Comparison of ENCODE assay signal across 17 cellular contexts in genomic region chr2:20314562-20315521, GRCh38. TPM values are rescaled to one million over a fixed set of nuclear protein-coding genes. Genes with fewer than 3 reads are reported as not detected.
DNase-seq lines count a peak whose midpoint lies in the region; ATAC-seq, FAIRE-seq and TF ChIP-seq lines count a peak whose summit lies in the region.
"Had no signal": no experiment of that assay in that cellular context is flagged by ENCODE, and none has a peak within 500 bp of the region (broad histone marks: within the 10 kb centered on the region; RNA-seq: fewer than 3 reads in every experiment).

No MANE protein-coding gene starts in this region.

- intact Hi-C loops in activated naive CD4-positive, alpha-beta T cell treated with anti-CD3 and anti-CD28 coated beads for 36 hours (cut with micrococcal nuclease), result loop anchor here (5.0 kb wide), 1 partner anchor 43 kb away; no protein-coding TSS in a partner anchor
- intact Hi-C loops in endothelial cell of umbilical vein (cut with micrococcal nuclease), result no loop called here

- peak overlapping the region; percentile 17 for H3K27ac ChIP-seq in RWPE2 (ENCODE audit: poor library complexity, severe bottlenecking)
- H3K27ac ChIP-seq in endothelial cell of umbilical vein (ENCODE audit: insufficient read depth, low read depth, low read length), result peak overlapping the region; percentile 84
- H3K27ac ChIP-seq: KMS-11, uterus had no signal

- no peaks in the 10 kb centered on the region for H3K9me1 ChIP-seq in endothelial cell of umbilical vein (replicated peaks; ENCODE audit: control insufficient read depth, extremely low read depth, insufficient read depth, low read length)

- H4K20me1 ChIP-seq in endothelial cell of umbilical vein (replicated peaks; ENCODE audit: control insufficient read depth, extremely low read depth, insufficient read depth, low read length), result peaks cover 3% of the 10 kb centered on the region

- H3K27me3 Mint-ChIP-seq in activated naive CD4-positive, alpha-beta T cell treated with anti-CD3 and anti-CD28 coated beads for 36 hours (ENCODE audit: low read depth), result no peaks in the 10 kb centered on the region
- H3K27me3 Mint-ChIP-seq: CD4-positive, alpha-beta memory T cell had no signal

- H3K79me2 ChIP-seq in endothelial cell of umbilical vein (ENCODE audit: control insufficient read depth, insufficient read depth, low read length), result peaks cover 55% of the 10 kb centered on the region

- H3K27ac Mint-ChIP-seq in activated naive CD4-positive, alpha-beta T cell treated with anti-CD3 and anti-CD28 coated beads for 36 hours, result peak overlapping the region; percentile 46

- H3K4me3 Mint-ChIP-seq in activated naive CD4-positive, alpha-beta T cell treated with anti-CD3 and anti-CD28 coated beads for 36 hours, result no peak overlapping the region
- H3K4me3 Mint-ChIP-seq: CD4-positive, alpha-beta memory T cell had no signal

- H3K36me3 ChIP-seq in RWPE2 (ENCODE audit: low read depth) (peaks cover 95% of the 10 kb centered on the region), endothelial cell of umbilical vein (ENCODE audit: control insufficient read depth in 2 of 2, extremely low read depth in 1 of 2, insufficient read depth in 2 of 2, low read length in 2 of 2) (peaks cover 1 to 18% of the 10 kb centered on the region in 2 experiments)
- H3K36me3 ChIP-seq: uterus had no signal

- dilution Hi-C loops in endothelial cell of umbilical vein (cut with MboI; ENCODE audit: extremely low pct_ligation_motif_present, low sequenced_read_pairs), result no loop called here

- no peak for TF ChIP-seq POLR2A in endothelial cell of umbilical vein (IDR thresholded peaks at IDR 0.05; ENCODE audit: low read depth, low read length)

- H3K4me1 Mint-ChIP-seq in activated naive CD4-positive, alpha-beta T cell treated with anti-CD3 and anti-CD28 coated beads for 36 hours (ENCODE audit: low read depth), result peaks cover 37% of the 10 kb centered on the region

- TF ChIP-seq CTCF in RWPE2 (IDR thresholded peaks at IDR 0.05; ENCODE audit: poor library complexity, severe bottlenecking) (no peak), endothelial cell of umbilical vein (IDR thresholded peaks at IDR 0.05; ENCODE audit: extremely low read depth in 1 of 2, insufficient read depth in 1 of 2, low read depth in 1 of 2, low read length in 2 of 2) (no peak)

- H3K9me3 Mint-ChIP-seq in activated naive CD4-positive, alpha-beta T cell treated with anti-CD3 and anti-CD28 coated beads for 36 hours, result no peaks in the 10 kb centered on the region

- H2AFZ ChIP-seq in endothelial cell of umbilical vein (ENCODE audit: low read depth, low read length), result no peak overlapping the region

- FAIRE-seq in endothelial cell of umbilical vein (lab: Jason Lieb, UNC), result peak; percentile 52

- H3K27me3 ChIP-seq in RWPE2 (ENCODE audit: insufficient read depth, poor library complexity, severe bottlenecking) (no peaks in the 10 kb centered on the region), endothelial cell of umbilical vein (ENCODE audit: control insufficient read depth in 2 of 2, insufficient read depth in 2 of 2, low read length in 2 of 2) (no peaks in the 10 kb centered on the region)
- H3K27me3 ChIP-seq: right atrium auricular region, uterus had no signal

- H3K9me3 ChIP-seq in RWPE2 (ENCODE audit: severe bottlenecking) (no peaks in the 10 kb centered on the region), endothelial cell of umbilical vein (replicated peaks; ENCODE audit: control insufficient read depth, insufficient read depth, low read length) (no peaks in the 10 kb centered on the region)
- H3K9me3 ChIP-seq: right atrium auricular region, uterus had no signal

- peak; percentile 48; the same call in 1 of the 3 replicates for ATAC-seq in RWPE2 (ENCODE audit: low read depth)
- ATAC-seq: activated CD4-positive, CD25-positive, alpha-beta regulatory T cell treated with anti-CD3 and anti-CD28 coated beads, Interleukin-2, amount 50 U/mL, for 24 hours had no signal

- CTCF ChIA-PET in activated naive CD4-positive, alpha-beta T cell treated with anti-CD3 and anti-CD28 coated beads for 36 hours (lab: Charles Lee), result interaction anchor here (1.3 kb wide), 2 partner anchors 10 to 12 kb away, joined by 6 read pairs; no protein-coding TSS in a partner anchor
- CTCF ChIA-PET in endothelial cell of umbilical vein (lab: Charles Lee), result interaction anchor here (0.6 to 4.8 kb wide), 8 partner anchors 11 to 64 kb away, joined by 3 to 51 read pairs (median 4); no protein-coding TSS in a partner anchor

- no peak for DNase-seq in activated naive CD4-positive, alpha-beta T cell treated with anti-CD3 and anti-CD28 coated beads for 36 hours
- no peak for DNase-seq in activated naive CD4-positive, alpha-beta T cell treated with anti-CD3 and anti-CD28 coated beads, Interleukin-2, amount 50 U/mL, for 16 hours
- no peak for DNase-seq in RWPE2 (ENCODE audit: low spot score)
- DNase-seq in endothelial cell of umbilical vein (ENCODE audit: low read depth, low spot score), result peak; percentile 85
- DNase-seq in pulmonary artery endothelial cell (ENCODE audit: low read depth, low spot score), result peak; percentile 69
- no peak for DNase-seq in glomerular visceral epithelial cell (ENCODE audit: extremely low spot score)
- DNase-seq in NCI-H1048 (lab: John Stamatoyannopoulos, UW), result no peak
- DNase-seq in NCI-H1694 treated with DMSO at 0.1 percent for 48 hours (lab: John Stamatoyannopoulos, UW), result no peak
- DNase-seq: CD4-positive, alpha-beta memory T cell; cerebellar nuclear complex; DMS79; midbrain; NCI-H1417 treated with DMSO at 0.1 percent for 48 hours; uterus had no signal

- peaks cover 45% of the 10 kb centered on the region for H3K36me3 Mint-ChIP-seq in activated naive CD4-positive, alpha-beta T cell treated with anti-CD3 and anti-CD28 coated beads for 36 hours (ENCODE audit: low read depth)

- POLR2A ChIA-PET in endothelial cell of umbilical vein (lab: Charles Lee), result interaction anchor here (0.7 to 1.2 kb wide), 3 partner anchors 11 to 23 kb away, joined by 3 to 8 read pairs (median 4); no protein-coding TSS in a partner anchor

- peak overlapping the region; percentile 85 for H3K4me2 ChIP-seq in endothelial cell of umbilical vein (ENCODE audit: insufficient read depth, low read length)
- H3K4me2 ChIP-seq: KMS-11 had no signal

- H3K9ac ChIP-seq in endothelial cell of umbilical vein (replicated peaks; ENCODE audit: extremely low read depth, insufficient read depth, low read length), result peak overlapping the region; percentile 35
- H3K9ac ChIP-seq: KMS-11 had no signal

- TSS peak; percentile 68 for BruUV-seq in endothelial cell of umbilical vein (replicated peaks; lab: Mats Ljungman, UMichigan)

- H3K4me3 ChIP-seq in RWPE2 (ENCODE audit: severe bottlenecking) (no peak overlapping the region), endothelial cell of umbilical vein (replicated peaks in 1 of 3; ENCODE audit: insufficient read depth in 1 of 3, low read depth in 1 of 3, low read length in 3 of 3) (no peak overlapping the region)
- H3K4me3 ChIP-seq: right atrium auricular region, uterus had no signal

- H3K4me1 ChIP-seq in RWPE2 (ENCODE audit: insufficient read depth, poor library complexity, severe bottlenecking) (peaks cover 6% of the 10 kb centered on the region), endothelial cell of umbilical vein (ENCODE audit: control insufficient read depth, extremely low read depth, insufficient read depth, low read length) (peaks cover 35% of the 10 kb centered on the region)
- H3K4me1 ChIP-seq: right atrium auricular region, uterus had no signal

TF ChIP-seq in endothelial cell of umbilical vein, 7 proteins besides CTCF, POLR2A, EP300 and RAD21:
- peak; percentile 48 for TF ChIP-seq GATA2 (IDR thresholded peaks at IDR 0.05; ENCODE audit: insufficient read depth, insufficient read length, low read depth, low read length)
- no peak for TF ChIP-seq MYC (IDR thresholded peaks at IDR 0.05; ENCODE audit: low read depth, low read length)
- peak; percentile 85 for TF ChIP-seq FOS (IDR thresholded peaks at IDR 0.05; ENCODE audit: borderline replicate concordance, insufficient read depth, low read length)
- no peak for TF ChIP-seq EZH2 (IDR thresholded peaks at IDR 0.05; ENCODE audit: borderline replicate concordance, low read depth, low read length, severe bottlenecking)
- no peak for TF ChIP-seq MAX (IDR thresholded peaks at IDR 0.05; ENCODE audit: insufficient read depth, insufficient read length)
- TF ChIP-seq POLR2AphosphoS5 (IDR thresholded peaks at IDR 0.05; ENCODE audit: insufficient read depth, low read depth, low read length), result no peak
- TF ChIP-seq JUN (IDR thresholded peaks at IDR 0.05; ENCODE audit: borderline replicate concordance, insufficient read depth, insufficient read length, low read depth), result peak; percentile 89
TF ChIP-seq in endothelial cell of umbilical vein: peak in this region for 3.

RNA-seq across cellular contexts. Expression of gene PUM2, which starts 35.8 kb away (rescaled TPM):
- 10 to 100 TPM; 88.4 to 96.8 TPM for total RNA-seq in activated naive CD4-positive, alpha-beta T cell treated with anti-CD3 and anti-CD28 coated beads for 36 hours
- total RNA-seq in endothelial cell of umbilical vein (79.2 and 83.7 TPM in 2 replicates), pulmonary artery endothelial cell (47.5 and 55.4 TPM in 2 replicates)
- 32.9 and 34.6 TPM in 2 replicates for polyA plus RNA-seq in endothelial cell of umbilical vein
- 25.7 and 26.5 TPM in 2 replicates for polyA plus RNA-seq in endothelial cell of umbilical vein (2011; cell fraction: cytosol; rRNA removed)
- 47.8 and 58.0 TPM in 2 replicates for polyA plus RNA-seq in endothelial cell of umbilical vein (2011; cell fraction: nucleus; rRNA removed)
- polyA plus RNA-seq in endothelial cell of umbilical vein (2012), result 39.3 and 44.3 TPM in 2 replicates
- 172 and 191 TPM in 2 replicates for polyA minus RNA-seq in endothelial cell of umbilical vein
- 85.0 TPM for polyA minus RNA-seq in endothelial cell of umbilical vein (2011; cell fraction: cytosol; rRNA and poly(A)+ RNA removed)
- 116 and 160 TPM in 2 replicates for polyA minus RNA-seq in endothelial cell of umbilical vein (2011; cell fraction: nucleus; rRNA and poly(A)+ RNA removed)

Comparison
In these comparisons a context has a peak if more than half of its experiments do, and no peak if none do; other contexts are left out.
1. DNase-seq: peak in endothelial cell of umbilical vein (single experiment) and pulmonary artery endothelial cell (single experiment); none in activated naive CD4-positive, alpha-beta T cell treated with anti-CD3 and anti-CD28 coated beads for 36 hours (single experiment), activated naive CD4-positive, alpha-beta T cell treated with anti-CD3 and anti-CD28 coated beads, Interleukin-2, amount 50 U/mL, for 16 hours (single experiment), RWPE2 (single experiment), glomerular visceral epithelial cell (single experiment), NCI-H1048 (single experiment) and NCI-H1694 treated with DMSO at 0.1 percent for 48 hours (single experiment).